Comparison of ENCODE assay signal across 8 cellular contexts in the genomic region with DNA sequence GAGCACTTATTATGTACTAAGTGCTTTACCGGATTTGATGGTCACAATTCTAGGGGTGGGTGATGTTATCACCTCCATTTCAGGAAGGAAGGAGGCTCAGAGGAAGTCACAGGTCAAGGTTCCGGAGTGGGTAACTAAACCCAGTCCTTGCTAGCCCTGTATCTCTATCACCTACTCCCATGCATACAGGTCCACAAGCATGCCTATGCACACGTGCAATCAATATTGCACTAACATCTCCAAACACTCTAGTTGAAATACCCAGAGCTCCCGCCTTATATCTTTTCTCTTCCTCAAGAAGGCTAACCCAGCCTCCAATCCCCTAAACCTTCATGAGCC. TPM values are rescaled to one million over a fixed set of nuclear protein-coding genes. Genes with fewer than 3 reads are reported as not detected.
DNase-seq lines count a peak whose midpoint lies in the region; ATAC-seq and TF ChIP-seq lines count a peak whose summit lies in the region.

No MANE protein-coding gene starts in this region.

- H3K27me3 ChIP-seq in cardiac muscle cell: no peaks in the 10 kb centered on the region
- H3K27me3 ChIP-seq in stomach smooth muscle (ENCODE audit: control insufficient read depth in 1 of 2, insufficient read depth in 2 of 2, low read length in 2 of 2): no peaks in the 10 kb centered on the region

- CTCF ChIA-PET in activated CD8-positive, alpha-beta T cell treated with anti-CD3 and anti-CD28 coated beads, Interleukin-2, amount 10 ng/mL, durations not matched to agents 7 days and 5 days (lab: Charles Lee): interaction anchor here (0.9 to 6.4 kb wide), 4 partner anchors 11 to 28 kb away, joined by 3 to 96 read pairs (median 14); a partner anchor contains a TSS

- H3K9me3 ChIP-seq in cardiac muscle cell (ENCODE audit: low read depth) (no peaks in the 10 kb centered on the region), iPS-18c (ENCODE audit: control insufficient read depth, insufficient read depth, low read length) (no peaks in the 10 kb centered on the region), stomach smooth muscle (ENCODE audit: control insufficient read depth in 2 of 2, low read length in 2 of 2) (no peaks in the 10 kb centered on the region)

- H3K4me3 ChIP-seq in cardiac muscle cell (peak overlapping the region; percentile 48), iPS-18c (ENCODE audit: insufficient read depth, low read depth, low read length) (peak overlapping the region; percentile 49; the same call in 1 of the 2 replicates), stomach smooth muscle (ENCODE audit: low read length in 2 of 2) (peak overlapping the region; percentile 75 to 82)

- in situ Hi-C loops in G401 (cut with HindIII; ENCODE audit: low sequenced_read_pairs): no loop called here

- peak overlapping the region; percentile 99 for H3K27ac Mint-ChIP-seq in activated CD8-positive, alpha-beta T cell treated with anti-CD3 and anti-CD28 coated beads, Interleukin-2, amount 10 ng/mL, durations not matched to agents 7 days and 5 days

- no peak overlapping the region for H3K27ac ChIP-seq in cardiac muscle cell
- peak overlapping the region; percentile 73 for H3K27ac ChIP-seq in stomach smooth muscle (ENCODE audit: low read length)

- no peak for DNase-seq in cardiac muscle cell (ENCODE audit: low read depth in 1 of 2, low spot score in 1 of 2)
- DNase-seq in cardiac septum (ENCODE audit: low spot score): no peak
- DNase-seq in activated CD8-positive, alpha-beta T cell treated with anti-CD3 and anti-CD28 coated beads, Interleukin-2, amount 10 ng/mL, durations not matched to agents 7 days and 5 days: no peak
- no peak for DNase-seq in NCI-H345 treated with DMSO at 0.1 percent for 48 hours (lab: John Stamatoyannopoulos, UW; ENCODE audit: unreplicated experiment)
- no peak for DNase-seq in G401 (ENCODE audit: low spot score)

- peaks cover 52% of the 10 kb centered on the region for H3K4me1 Mint-ChIP-seq in activated CD8-positive, alpha-beta T cell treated with anti-CD3 and anti-CD28 coated beads, Interleukin-2, amount 10 ng/mL, durations not matched to agents 7 days and 5 days (ENCODE audit: low read depth)

- H3K4me1 ChIP-seq in cardiac muscle cell (ENCODE audit: low read depth) (no peaks in the 10 kb centered on the region), stomach smooth muscle (ENCODE audit: control insufficient read depth, insufficient read depth, low read length) (peaks cover 19% of the 10 kb centered on the region)

- no peaks in the 10 kb centered on the region for H3K9me3 Mint-ChIP-seq in activated CD8-positive, alpha-beta T cell treated with anti-CD3 and anti-CD28 coated beads, Interleukin-2, amount 10 ng/mL, durations not matched to agents 7 days and 5 days (ENCODE audit: insufficient read depth)

- peaks cover 2% of the 10 kb centered on the region for H3K36me3 Mint-ChIP-seq in activated CD8-positive, alpha-beta T cell treated with anti-CD3 and anti-CD28 coated beads, Interleukin-2, amount 10 ng/mL, durations not matched to agents 7 days and 5 days (ENCODE audit: low read depth)

- peak overlapping the region; percentile 92 for H3K4me3 Mint-ChIP-seq in activated CD8-positive, alpha-beta T cell treated with anti-CD3 and anti-CD28 coated beads, Interleukin-2, amount 10 ng/mL, durations not matched to agents 7 days and 5 days

- POLR2A ChIA-PET in activated CD8-positive, alpha-beta T cell treated with anti-CD3 and anti-CD28 coated beads, Interleukin-2, amount 10 ng/mL, durations not matched to agents 7 days and 5 days (lab: Charles Lee): interaction anchor here (0.8 to 2.3 kb wide), 6 partner anchors 11 to 28 kb away, joined by 3 to 12 read pairs (median 6); a partner anchor contains a TSS

- ATAC-seq in activated CD8-positive, alpha-beta T cell treated with anti-CD3 and anti-CD28 coated beads, Interleukin-2, amount 10 ng/mL, durations not matched to agents 7 days and 5 days: peak; percentile 41
- ATAC-seq in GM21528 (IDR thresholded peaks at IDR 0.05; ENCODE audit: low FRiP score, unreplicated experiment): no peak

- H3K36me3 ChIP-seq in cardiac muscle cell (no peaks in the 10 kb centered on the region), stomach smooth muscle (ENCODE audit: control insufficient read depth in 2 of 2, insufficient read depth in 2 of 2, low read length in 2 of 2) (no peaks in the 10 kb centered on the region)

- H3K9ac ChIP-seq in stomach smooth muscle (ENCODE audit: low read length in 2 of 2): peak overlapping the region; percentile 62 to 78

- TF ChIP-seq CTCF in cardiac muscle cell (IDR thresholded peaks at IDR 0.05; ENCODE audit: low read depth, low read length): no peak

- intact Hi-C loops in cardiac septum (cut with DNase I): loop anchor here (2.0 kb wide), 1 partner anchor 17 kb away; a partner anchor contains a TSS

- peaks cover 6% of the 10 kb centered on the region for H3K27me3 Mint-ChIP-seq in activated CD8-positive, alpha-beta T cell treated with anti-CD3 and anti-CD28 coated beads, Interleukin-2, amount 10 ng/mL, durations not matched to agents 7 days and 5 days (ENCODE audit: low read depth)

RNA-seq across cellular contexts. Expression of a gene that starts 17.8 kb away (rescaled TPM):
- total RNA-seq in cardiac muscle cell (0.88 and 4.5 TPM in 2 replicates), cardiac septum (0.94 TPM)
- polyA plus RNA-seq in cardiac muscle cell: 1.7 and 3.0 TPM in 2 replicates
- total RNA-seq in activated CD8-positive, alpha-beta T cell treated with anti-CD3 and anti-CD28 coated beads, Interleukin-2, amount 10 ng/mL, durations not matched to agents 7 days and 5 days: 100 to 1,000 TPM; 154 to 172 TPM
- total RNA-seq in G401 (2014; rRNA removed; shearing (Covaris generic)): 0.31 and 1.5 TPM in 2 replicates

RNA-seq across cellular contexts. Expression of a gene that starts 26.3 kb away (rescaled TPM):
- total RNA-seq in cardiac muscle cell (120 and 164 TPM in 2 replicates), cardiac septum (89.0 TPM)
- polyA plus RNA-seq in cardiac muscle cell: 138 and 169 TPM in 2 replicates
- 10 to 100 TPM; 57.5 to 64.8 TPM for total RNA-seq in activated CD8-positive, alpha-beta T cell treated with anti-CD3 and anti-CD28 coated beads, Interleukin-2, amount 10 ng/mL, durations not matched to agents 7 days and 5 days
- 115 and 130 TPM in 2 replicates for total RNA-seq in G401 (2014; rRNA removed; shearing (Covaris generic))

RNA-seq across cellular contexts. Expression of a gene that starts 43.6 kb away (rescaled TPM):
- 6.5 and 17.8 TPM in 2 replicates for total RNA-seq in cardiac muscle cell
- 6.0 and 6.6 TPM in 2 replicates for polyA plus RNA-seq in cardiac muscle cell
- 3.2 TPM for total RNA-seq in cardiac septum
- total RNA-seq in activated CD8-positive, alpha-beta T cell treated with anti-CD3 and anti-CD28 coated beads, Interleukin-2, amount 10 ng/mL, durations not matched to agents 7 days and 5 days: 10 to 100 TPM in 1 of 2 experiments, 1 to 10 TPM in 1; 9.5 to 10.6 TPM
- 28.4 and 32.3 TPM in 2 replicates for total RNA-seq in G401 (2014; rRNA removed; shearing (Covaris generic))

RNA-seq across cellular contexts. Expression of a gene that starts 45.1 kb away (rescaled TPM):
- total RNA-seq in cardiac muscle cell (49.7 and 118 TPM in 2 replicates), cardiac septum (119 TPM)
- polyA plus RNA-seq in cardiac muscle cell: 39.5 and 54.1 TPM in 2 replicates
- total RNA-seq in activated CD8-positive, alpha-beta T cell treated with anti-CD3 and anti-CD28 coated beads, Interleukin-2, amount 10 ng/mL, durations not matched to agents 7 days and 5 days: 10 to 100 TPM; 11.8 to 13.4 TPM
- total RNA-seq in G401 (2014; rRNA removed; shearing (Covaris generic)): 3.6 and 21.0 TPM in 2 replicates

RNA-seq across cellular contexts. Expression of a gene that starts 46.8 kb away (rescaled TPM):
- total RNA-seq in cardiac muscle cell: 43.7 and 56.5 TPM in 2 replicates
- polyA plus RNA-seq in cardiac muscle cell: 92.2 and 111 TPM in 2 replicates
- 15.1 TPM for total RNA-seq in cardiac septum
- 1 to 10 TPM; 2.0 to 3.4 TPM for total RNA-seq in activated CD8-positive, alpha-beta T cell treated with anti-CD3 and anti-CD28 coated beads, Interleukin-2, amount 10 ng/mL, durations not matched to agents 7 days and 5 days
- 17.0 and 22.0 TPM in 2 replicates for total RNA-seq in G401 (2014; rRNA removed; shearing (Covaris generic))

Comparison
In these comparisons a context has a peak if more than half of its experiments do, and no peak if none do; other contexts are left out.
1. RNA of a gene that starts 17.8 kb away (total RNA-seq): 154 to 172 TPM in activated CD8-positive, alpha-beta T cell treated with anti-CD3 and anti-CD28 coated beads, Interleukin-2, amount 10 ng/mL, durations not matched to agents 7 days and 5 days; 0.88 to 4.5 TPM in cardiac muscle cell, 0.94 TPM in cardiac septum (single experiment) and 0.31 to 1.5 TPM in G401; every median in the first group is over 10 times any median in the second.
2. Peak in every context shown above with its lines, with median percentiles within 50 percentile points of each other: H3K4me3 ChIP-seq.